24 cellular contexts compared by ENCODE assay signal in genomic region chr15:22237891-22238275, GRCh38.
"Had no signal": no experiment of that assay in that cellular context is flagged by ENCODE, and none has a peak within 500 bp of the region (broad histone marks: within the 10 kb centered on the region; RNA-seq: fewer than 3 reads in every experiment).

No MANE protein-coding gene starts in this region.

- H3K4me3 Mint-ChIP-seq: dendritic cell treated with granulocyte-macrophage colony-stimulating factor and Interleukin-4, amounts not matched to agents 40 ng/mL and 50 ng/mL, for 4 days; natural killer cell treated with Interleukin-12 subunit alpha and Interleukin-12 subunit beta and Interleukin-15 and Interleukin-18, amount 100 ng/mL, for 72 hours had no signal

- H3K79me2 ChIP-seq: parathyroid adenoma had no signal

- H3K27ac ChIP-seq: esophagus squamous epithelium, gastroesophageal sphincter, left ventricle myocardium inferior, lower lobe of right lung, parathyroid adenoma, psoas muscle, sigmoid colon, skin epidermis, testis, tibial nerve, upper lobe of right lung, vagina had no signal

- H3K36me3 Mint-ChIP-seq: immature natural killer cell; natural killer cell treated with Interleukin-12 subunit alpha and Interleukin-12 subunit beta and Interleukin-15 and Interleukin-18, amount 100 ng/mL, for 72 hours had no signal

- DNase-seq: effector memory CD8-positive, alpha-beta T cell; esophagus squamous epithelium; foreskin fibroblast; immature natural killer cell; left ventricle myocardium inferior; lower lobe of right lung; mesenchymal stem cell; midbrain; occipital lobe; psoas muscle; retina; sigmoid colon; stimulated activated CD4-positive, alpha-beta T cell treated with anti-CD3 and anti-CD28 coated beads, Interleukin-12 subunit alpha, Interleukin-12 subunit beta, amount 100 ng/mL, for 4 hours; stimulated activated CD4-positive, alpha-beta T cell treated with anti-CD3 and anti-CD28 coated beads, Interleukin-2, amount 100 ng/mL, for 48 hours; stimulated activated naive CD4-positive, alpha-beta T cell treated with Interleukin-2 at 50 U/mL for 16 hours; testis; upper lobe of right lung had no signal

- H3K9me3 ChIP-seq: gastroesophageal sphincter, lower lobe of right lung, testis, tibial nerve, upper lobe of right lung had no signal

- H3K27me3 Mint-ChIP-seq: natural killer cell treated with Interleukin-12 subunit alpha and Interleukin-12 subunit beta and Interleukin-15 and Interleukin-18, amount 100 ng/mL, for 72 hours had no signal

- H3K9ac ChIP-seq: parathyroid adenoma had no signal

- H3K27ac Mint-ChIP-seq: dendritic cell treated with granulocyte-macrophage colony-stimulating factor and Interleukin-4, amounts not matched to agents 40 ng/mL and 50 ng/mL, for 4 days; effector memory CD8-positive, alpha-beta T cell had no signal

- ATAC-seq: effector memory CD8-positive, alpha-beta T cell; gastroesophageal sphincter; natural killer cell treated with Interleukin-12 subunit alpha and Interleukin-12 subunit beta and Interleukin-15 and Interleukin-18, amount 100 ng/mL, for 72 hours had no signal

- H3K36me3 ChIP-seq: esophagus squamous epithelium, gastroesophageal sphincter, left ventricle myocardium inferior, lower lobe of right lung, sigmoid colon, tibial nerve, upper lobe of right lung, vagina had no signal

- H3K9me3 Mint-ChIP-seq: dendritic cell treated with granulocyte-macrophage colony-stimulating factor and Interleukin-4, amounts not matched to agents 40 ng/mL and 50 ng/mL, for 4 days; effector memory CD8-positive, alpha-beta T cell; immature natural killer cell; natural killer cell treated with Interleukin-12 subunit alpha and Interleukin-12 subunit beta and Interleukin-15 and Interleukin-18, amount 100 ng/mL, for 72 hours had no signal

- H3K27me3 ChIP-seq: esophagus squamous epithelium, gastroesophageal sphincter, sigmoid colon, testis, tibial nerve, upper lobe of right lung, vagina had no signal

- H2AFZ ChIP-seq: parathyroid adenoma had no signal

- H3K4me3 ChIP-seq: esophagus squamous epithelium, gastroesophageal sphincter, left ventricle myocardium inferior, lower lobe of right lung, psoas muscle, sigmoid colon, skin epidermis, testis, tibial nerve, upper lobe of right lung, vagina had no signal

- H3K4me1 ChIP-seq: esophagus squamous epithelium, gastroesophageal sphincter, left ventricle myocardium inferior, lower lobe of right lung, parathyroid adenoma, psoas muscle, sigmoid colon, testis, tibial nerve, upper lobe of right lung, vagina had no signal
